ENCODE assay signal across 9 cellular contexts in genomic region chr7:27182861-27183681, GRCh38. TPM values are rescaled to one million over a fixed set of nuclear protein-coding genes. Genes with fewer than 3 reads are reported as not detected.
DNase-seq lines count a peak whose midpoint lies in the region; ATAC-seq and TF ChIP-seq lines count a peak whose summit lies in the region.
"Had no signal": no experiment of that assay in that cellular context is flagged by ENCODE, and none has a peak within 500 bp of the region (broad histone marks: within the 10 kb centered on the region; RNA-seq: fewer than 3 reads in every experiment).

No MANE protein-coding gene starts in this region.

- CTCF ChIA-PET in Caco-2 (lab: Charles Lee), result interaction anchor here (1.2 kb wide), 1 partner anchor 13 kb away, joined by 5 read pairs; no protein-coding TSS in a partner anchor
- CTCF ChIA-PET in mammary epithelial cell (lab: Charles Lee; ENCODE audit: low non-redundant PET), result no interaction called here

- H2AFZ ChIP-seq in mammary epithelial cell (ENCODE audit: low read depth, low read length), result peak overlapping the region; percentile 12

- H3K27ac ChIP-seq in mammary epithelial cell (ENCODE audit: insufficient read depth, low read depth, low read length), result no peak overlapping the region

- no peak overlapping the region for H3K4me2 ChIP-seq in mammary epithelial cell (ENCODE audit: insufficient read depth, low read depth, low read length)

- no TSS peak for BruUV-seq in Caco-2 (replicated peaks; lab: Mats Ljungman, UMichigan)
- no TSS peak for BruUV-seq in mammary epithelial cell (replicated peaks; lab: Mats Ljungman, UMichigan)

- peaks cover 5% of the 10 kb centered on the region for H3K27me3 ChIP-seq in Caco-2 (replicated peaks; ENCODE audit: control insufficient read depth, insufficient read depth, low read length)
- H3K27me3 ChIP-seq in mammary epithelial cell (ENCODE audit: insufficient read depth, low read length), result peaks cover 21% of the 10 kb centered on the region

- no peaks in the 10 kb centered on the region for H3K36me3 ChIP-seq in Caco-2 (ENCODE audit: control insufficient read depth, insufficient read depth, low read length)
- H3K36me3 ChIP-seq in mammary epithelial cell (ENCODE audit: insufficient read depth, low read length), result no peaks in the 10 kb centered on the region

- TF ChIP-seq CTCF in Caco-2 (IDR thresholded peaks at IDR 0.05; ENCODE audit: insufficient read depth in 1 of 2, low read depth in 1 of 2, low read length in 1 of 2, severe bottlenecking in 1 of 2, unreplicated experiment in 1 of 2) (no peak), HFFc6 (IDR thresholded peaks at IDR 0.05) (no peak), mammary epithelial cell (conservative IDR thresholded peaks at IDR 0.05 in 1 of 2, IDR thresholded peaks at IDR 0.05 in 1 of 2; ENCODE audit: extremely low read depth in 1 of 2, insufficient read depth in 1 of 2, low read depth in 1 of 2, low read length in 2 of 2) (no peak), omental fat pad (IDR thresholded peaks at IDR 0.05) (no peak)

- WGBS in mammary epithelial cell (ENCODE audit: low coverage, missing lambda C conversion rate), result 37% methylated on average over 27 of the region's 39 CpGs

- H3K27me3 Mint-ChIP-seq in Caco-2 (ENCODE audit: insufficient read depth, unreplicated experiment) (peaks cover 8% of the 10 kb centered on the region), HFFc6 (ENCODE audit: insufficient read depth) (peaks cover 34% of the 10 kb centered on the region)

- H3K4me1 Mint-ChIP-seq in Caco-2 (ENCODE audit: low read depth, unreplicated experiment) (peaks cover 7% of the 10 kb centered on the region), HFFc6 (ENCODE audit: low read depth) (peaks cover 51% of the 10 kb centered on the region)

- H3K9me3 ChIP-seq in Caco-2 (no peaks in the 10 kb centered on the region), mammary epithelial cell (replicated peaks; ENCODE audit: insufficient read depth, low read length) (no peaks in the 10 kb centered on the region)

- no peak overlapping the region for H3K9ac ChIP-seq in mammary epithelial cell (ENCODE audit: insufficient read depth, low read length)

- in situ Hi-C loops in mammary epithelial cell (cut with MboI; ENCODE audit: low sequenced_read_pairs in 2 of 2), result loop anchor here in 1 of 2 donors (25.0 kb wide), 1 partner anchor 904 kb away; no protein-coding TSS in a partner anchor

- peak overlapping the region; percentile 55 for H3K4me3 ChIP-seq in Caco-2 (ENCODE audit: low read depth, low read length)
- no peak overlapping the region for H3K4me3 ChIP-seq in mammary epithelial cell (replicated peaks in 1 of 3; ENCODE audit: insufficient read depth in 1 of 3, low read depth in 2 of 3, low read length in 3 of 3)

- H3K4me1 ChIP-seq in Caco-2, result peaks cover 14% of the 10 kb centered on the region
- peaks cover 20% of the 10 kb centered on the region for H3K4me1 ChIP-seq in mammary epithelial cell (ENCODE audit: insufficient read depth, low read length)

- H3K27ac Mint-ChIP-seq in Caco-2 (ENCODE audit: unreplicated experiment) (no peak overlapping the region), HFFc6 (peak overlapping the region; percentile 97)

- intact Hi-C loops in Caco-2 (cut with micrococcal nuclease; ENCODE audit: unreplicated experiment), result no loop called here
- intact Hi-C loops in mammary epithelial cell (cut with micrococcal nuclease), result no loop called here

- ATAC-seq in omental fat pad (ENCODE audit: low FRiP score), result peak; percentile 25
- ATAC-seq in HG02571 (IDR thresholded peaks at IDR 0.05; ENCODE audit: unreplicated experiment), result no peak
- no peak for ATAC-seq in GM18520 (IDR thresholded peaks at IDR 0.05; ENCODE audit: unreplicated experiment)

- dilution Hi-C loops in mammary epithelial cell (cut with HindIII; ENCODE audit: low sequenced_read_pairs), result no loop called here

- H3K4me3 Mint-ChIP-seq in Caco-2 (ENCODE audit: unreplicated experiment) (peak overlapping the region; percentile 71), HFFc6 (peak overlapping the region; percentile 93)

- POLR2A ChIA-PET in Caco-2 (lab: Charles Lee), result no interaction called here

- H4K20me1 ChIP-seq in mammary epithelial cell (ENCODE audit: insufficient read depth, low read length), result no peaks in the 10 kb centered on the region

- H3K79me2 ChIP-seq in mammary epithelial cell (ENCODE audit: insufficient read depth, low read length), result no peaks in the 10 kb centered on the region

- DNase-seq in Caco-2 (peak; percentile 43 to 46), HFFc6 (no peak), mammary epithelial cell (no peak), omental fat pad (ENCODE audit: low spot score) (peak; percentile 18), NCI-H526 treated with DMSO at 0.1 percent for 48 hours (lab: John Stamatoyannopoulos, UW) (no peak)
- DNase-seq in central memory CD4-positive, alpha-beta T cell, result no peak

- H3K9me3 Mint-ChIP-seq in Caco-2 (ENCODE audit: unreplicated experiment), result no peaks in the 10 kb centered on the region
- H3K9me3 Mint-ChIP-seq in HFFc6, result no peaks in the 10 kb centered on the region

- H3K36me3 Mint-ChIP-seq in Caco-2 (ENCODE audit: insufficient read depth, unreplicated experiment), result peaks cover 6% of the 10 kb centered on the region
- H3K36me3 Mint-ChIP-seq in HFFc6 (ENCODE audit: low read depth), result peaks cover 38% of the 10 kb centered on the region

RNA-seq across cellular contexts. Expression of gene HOXA11, which starts 2.0 kb away (rescaled TPM):
- total RNA-seq in Caco-2 (2022), result 0.53 and 0.73 TPM in 2 replicates
- total RNA-seq in HFFc6 (2021; fragmentation: NEBNext Ultra II Directional; extraction: Animal tissue kit (Norgen Biotek cat#: 25700)), result 10 to 100 TPM; 33.1 to 42.1 (median 39.1) TPM
- total RNA-seq in mammary epithelial cell, result under 1 TPM; 0.17 to 0.96 TPM
- 0.12 TPM for polyA plus RNA-seq in mammary epithelial cell
- polyA minus RNA-seq in mammary epithelial cell, result not detected
- total RNA-seq in omental fat pad, result not detected
- total RNA-seq: mononuclear cell had no signal

RNA-seq across cellular contexts. Expression of gene HOXA10, which starts 9.0 kb away (rescaled TPM):
- total RNA-seq in Caco-2 (2022), result 7.8 and 9.5 TPM in 2 replicates
- 10 to 100 TPM; 38.9 to 43.5 (median 41.1) TPM for total RNA-seq in HFFc6 (2021; fragmentation: NEBNext Ultra II Directional; extraction: Animal tissue kit (Norgen Biotek cat#: 25700))
- 1 to 10 TPM; 4.2 to 4.3 TPM for total RNA-seq in mammary epithelial cell
- 0.18 TPM for polyA plus RNA-seq in mammary epithelial cell
- not detected for polyA minus RNA-seq in mammary epithelial cell
- total RNA-seq in omental fat pad, result 1 to 10 TPM in 2 of 4 donors, under 1 TPM in 2; 0.56 to 1.9 (median 1.2) TPM

RNA-seq across cellular contexts. Expression of gene HOXA13, which starts 16.8 kb away (rescaled TPM):
- total RNA-seq in Caco-2 (2022), result 0.68 and 1.3 TPM in 2 replicates
- 10 to 100 TPM; 11.1 to 16.0 (median 13.1) TPM for total RNA-seq in HFFc6 (2021; fragmentation: NEBNext Ultra II Directional; extraction: Animal tissue kit (Norgen Biotek cat#: 25700))
- not detected for total RNA-seq in mammary epithelial cell
- polyA plus RNA-seq in mammary epithelial cell, result not detected
- not detected for polyA minus RNA-seq in mammary epithelial cell
- not detected for total RNA-seq in omental fat pad

RNA-seq across cellular contexts. Expression of gene HOXA9, which starts 17.7 kb away (rescaled TPM):
- 14.4 and 16.7 TPM in 2 replicates for total RNA-seq in Caco-2 (2022)
- 10 to 100 TPM; 25.2 to 37.0 (median 26.7) TPM for total RNA-seq in HFFc6 (2021; fragmentation: NEBNext Ultra II Directional; extraction: Animal tissue kit (Norgen Biotek cat#: 25700))
- 10 to 100 TPM in 1 of 2 donors, 1 to 10 TPM in 1; 7.8 to 25.1 TPM for total RNA-seq in mammary epithelial cell
- polyA plus RNA-seq in mammary epithelial cell, result 0.03 TPM
- not detected for polyA minus RNA-seq in mammary epithelial cell
- total RNA-seq in omental fat pad, result 1 to 10 TPM in 2 of 4 donors, under 1 TPM in 1, not detected in 1; 0.19 to 2.4 (median 1.0) TPM

RNA-seq across cellular contexts. Expression of gene HOXA7, which starts 26.6 kb away (rescaled TPM):
- 19.7 and 19.9 TPM in 2 replicates for total RNA-seq in Caco-2 (2022)
- total RNA-seq in HFFc6 (2021; fragmentation: NEBNext Ultra II Directional; extraction: Animal tissue kit (Norgen Biotek cat#: 25700)), result 1 to 10 TPM; 6.2 to 8.2 (median 6.8) TPM
- 1 to 10 TPM; 2.3 to 8.0 TPM for total RNA-seq in mammary epithelial cell
- 3.9 TPM for polyA plus RNA-seq in mammary epithelial cell
- polyA minus RNA-seq in mammary epithelial cell, result 3.7 TPM
- 1 to 10 TPM; 4.6 to 6.1 (median 5.3) TPM for total RNA-seq in omental fat pad

Comparison
In these comparisons a context has a peak if more than half of its experiments do, and no peak if none do; other contexts are left out.
1. DNase-seq: peak in Caco-2 (2 of 2) and omental fat pad (single experiment); none in HFFc6 (single experiment), mammary epithelial cell (single experiment), central memory CD4-positive, alpha-beta T cell (single experiment) and NCI-H526 treated with DMSO at 0.1 percent for 48 hours (single experiment).
2. RNA of gene HOXA11, which starts 2.0 kb away (total RNA-seq): 33.1 to 42.1 TPM in HFFc6; 0.17 to 0.96 TPM in mammary epithelial cell, 0.53 to 0.73 TPM in Caco-2 and not detected in omental fat pad; every median in the first group is over 10 times any median in the second.